Comparison of ENCODE assay signal across 1 cellular context in genomic region chr19:55633866-55634265, GRCh38.
TF ChIP-seq lines count a peak whose summit lies in the region.

No MANE protein-coding gene starts in this region.

TF ChIP-seq in IMR-90, 13 proteins besides CTCF, POLR2A, EP300 and RAD21:
- TF ChIP-seq MAFK (IDR thresholded peaks at IDR 0.05; ENCODE audit: low read depth, low read length) (no peak), ELK1 (IDR thresholded peaks at IDR 0.05; ENCODE audit: borderline replicate concordance, low read depth, low read length) (no peak), BHLHE40 (IDR thresholded peaks at IDR 0.05; ENCODE audit: low read depth, low read length) (no peak), FOS (IDR thresholded peaks at IDR 0.05; ENCODE audit: low read depth, low read length) (no peak), MAZ (IDR thresholded peaks at IDR 0.05; ENCODE audit: borderline replicate concordance, low read depth, low read length) (no peak), CHD1 (IDR thresholded peaks at IDR 0.05; ENCODE audit: low read depth, low read length) (no peak), SMC3 (IDR thresholded peaks at IDR 0.05; ENCODE audit: low read depth, low read length) (no peak), RFX5 (IDR thresholded peaks at IDR 0.05; ENCODE audit: low read depth, low read length) (no peak), RCOR1 (IDR thresholded peaks at IDR 0.05; ENCODE audit: insufficient replicate concordance, low read length) (no peak), CEBPB (IDR thresholded peaks at IDR 0.05; ENCODE audit: low read depth, low read length) (no peak), USF2 (IDR thresholded peaks at IDR 0.05; ENCODE audit: low read depth, low read length) (no peak), MXI1 (IDR thresholded peaks at IDR 0.05; ENCODE audit: borderline replicate concordance, low read depth, low read length) (no peak)
